In genomic region chr1:185244015-185244747, GRCh38 we compare ENCODE assay signal across 1 cellular context.
TF ChIP-seq lines count a peak whose summit lies in the region.

No MANE protein-coding gene starts in this region.

TF ChIP-seq in GM23338, 12 proteins besides CTCF, POLR2A, EP300 and RAD21 (continued from another document):
- TF ChIP-seq ZNF462 (CRISPR knock-in tag; IDR thresholded peaks at IDR 0.05) (no peak), REST (IDR thresholded peaks at IDR 0.05; ENCODE audit: unreplicated experiment) (no peak), EZH2 (IDR thresholded peaks at IDR 0.05; ENCODE audit: low read depth, unreplicated experiment) (no peak), ETS1 (IDR thresholded peaks at IDR 0.05) (no peak)
